In the genomic region with DNA sequence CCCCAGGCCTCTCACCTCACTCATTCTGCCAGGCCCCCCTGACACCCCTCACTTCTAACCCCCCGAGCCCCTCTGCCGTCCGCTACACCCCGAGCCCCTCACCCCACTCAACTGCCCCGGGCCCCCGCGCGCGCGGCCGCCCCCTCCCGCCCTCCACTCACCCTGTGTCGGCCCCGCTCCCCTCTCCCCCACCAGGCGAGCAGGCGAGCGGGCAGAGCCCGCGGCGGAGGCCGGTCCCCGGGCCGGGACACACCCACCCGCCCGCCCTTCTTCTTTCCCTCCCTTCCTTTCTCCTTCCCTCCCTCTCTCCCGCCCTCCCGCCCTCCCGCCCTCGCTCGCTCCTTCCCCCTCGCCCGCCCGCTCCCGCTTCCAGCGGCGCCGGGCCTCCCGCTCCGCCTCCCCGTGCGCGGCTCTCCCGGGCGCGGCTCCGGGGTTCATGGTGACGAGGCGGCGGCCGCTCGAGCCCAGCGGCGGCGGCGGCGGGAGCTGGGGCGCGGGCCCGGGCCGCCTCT, we compare ENCODE assay signal across 8 cellular contexts. TPM values are rescaled to one million over a fixed set of nuclear protein-coding genes. Genes with fewer than 3 reads are reported as not detected.
DNase-seq lines count a peak whose midpoint lies in the region; ATAC-seq and TF ChIP-seq lines count a peak whose summit lies in the region.

A gene with protein sequence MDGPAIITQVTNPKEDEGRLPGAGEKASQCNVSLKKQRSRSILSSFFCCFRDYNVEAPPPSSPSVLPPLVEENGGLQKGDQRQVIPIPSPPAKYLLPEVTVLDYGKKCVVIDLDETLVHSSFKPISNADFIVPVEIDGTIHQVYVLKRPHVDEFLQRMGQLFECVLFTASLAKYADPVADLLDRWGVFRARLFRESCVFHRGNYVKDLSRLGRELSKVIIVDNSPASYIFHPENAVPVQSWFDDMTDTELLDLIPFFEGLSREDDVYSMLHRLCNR (plus strand): TSS at position 341 of the 512 bp plus-strand sequence. CDS start 320 bp downstream, outside the sequence.

- no peaks in the 10 kb centered on the region for H3K36me3 Mint-ChIP-seq in osteocyte (ENCODE audit: unreplicated experiment)

- peak within 1 kb of the TSS; percentile 98 for H3K4me3 Mint-ChIP-seq in osteocyte (ENCODE audit: unreplicated experiment)

- H3K27ac ChIP-seq in heart right ventricle = peak within 1 kb of the TSS; percentile 81 to 94 (median 87)

- no peaks in the 10 kb centered on the region for H3K27me3 ChIP-seq in heart right ventricle

- H3K9me3 ChIP-seq in heart right ventricle = no peaks in the 10 kb centered on the region

- H3K9me3 Mint-ChIP-seq in osteocyte (ENCODE audit: unreplicated experiment) = no peaks in the 10 kb centered on the region

- intact Hi-C loops in heart right ventricle (cut with DNase I) = no loop called here

- H3K36me3 ChIP-seq in heart right ventricle = no peaks in the 10 kb centered on the region

- H3K27ac Mint-ChIP-seq in osteocyte (ENCODE audit: unreplicated experiment) = peak within 1 kb of the TSS; percentile 87

- H3K4me1 ChIP-seq in heart right ventricle = peaks cover 10 to 55% (median 44%) of the 10 kb centered on the region in 9 donors

- ATAC-seq in heart right ventricle (peak; percentile 4 to 39 (median 16)), GM21576 (IDR thresholded peaks at IDR 0.05; ENCODE audit: unreplicated experiment) (no peak), GM21786 (IDR thresholded peaks at IDR 0.05; ENCODE audit: unreplicated experiment) (no peak)

- H3K4me1 Mint-ChIP-seq in osteocyte (ENCODE audit: unreplicated experiment) = peaks cover 49% of the 10 kb centered on the region

- 0 to 2% methylated on average over 20 to 52 of the region's 60 CpGs for WGBS in heart right ventricle, 2 donors

- DNase-seq in EL = peak; percentile 57
- peak; percentile 18 for DNase-seq in NCI-H1105 (lab: John Stamatoyannopoulos, UW)
- peak in 31 of 56 donors; percentile 8 to 76 (median 37) for DNase-seq in amygdala (lab: John Stamatoyannopoulos, UW)
- DNase-seq in heart right ventricle = peak in 1 of 2 donors; percentile 63
- DNase-seq in osteocyte (ENCODE audit: extremely low spot score, unreplicated experiment) = no peak
- no peak for DNase-seq in NCI-H2107 treated with DMSO at 0.1 percent for 48 hours (lab: John Stamatoyannopoulos, UW; ENCODE audit: unreplicated experiment)

- no peak for TF ChIP-seq CTCF in heart right ventricle (IDR thresholded peaks at IDR 0.05)
- no peak for TF ChIP-seq CTCF in osteocyte (IDR thresholded peaks at IDR 0.05)

- peak within 1 kb of the TSS; percentile 65 to 83 (median 74) for H3K4me3 ChIP-seq in heart right ventricle

- H3K27me3 Mint-ChIP-seq in osteocyte (ENCODE audit: unreplicated experiment) = no peaks in the 10 kb centered on the region

RNA-seq across cellular contexts. Expression of the gene that starts here (rescaled TPM):
- total RNA-seq in heart right ventricle (10 to 100 TPM; 27.8 to 51.5 (median 42.0) TPM), osteocyte (71.6 and 77.6 TPM in 2 replicates)
- polyA plus RNA-seq in heart right ventricle = 10 to 100 TPM in 1 of 2 donors, 1 to 10 TPM in 1; 5.4 to 11.3 TPM

Comparison
In these comparisons a context has a peak if more than half of its experiments do, and no peak if none do; other contexts are left out.
1. DNase-seq: peak in EL (single experiment), NCI-H1105 (single experiment) and amygdala (31 of 56); none in osteocyte (single experiment) and NCI-H2107 treated with DMSO at 0.1 percent for 48 hours (single experiment).
2. ATAC-seq: peak in heart right ventricle (8 of 8); none in GM21576 (single experiment) and GM21786 (single experiment).